Comparison of ENCODE assay signal across 8 cellular contexts in genomic region chr7:108525985-108526767, GRCh38. TPM values are rescaled to one million over a fixed set of nuclear protein-coding genes. Genes with fewer than 3 reads are reported as not detected.
A peak's percentile ranks its signal among the peaks of the same experiment; 100 is the strongest.
DNase-seq lines count a peak whose midpoint lies in the region; ATAC-seq and TF ChIP-seq lines count a peak whose summit lies in the region.

A gene with protein sequence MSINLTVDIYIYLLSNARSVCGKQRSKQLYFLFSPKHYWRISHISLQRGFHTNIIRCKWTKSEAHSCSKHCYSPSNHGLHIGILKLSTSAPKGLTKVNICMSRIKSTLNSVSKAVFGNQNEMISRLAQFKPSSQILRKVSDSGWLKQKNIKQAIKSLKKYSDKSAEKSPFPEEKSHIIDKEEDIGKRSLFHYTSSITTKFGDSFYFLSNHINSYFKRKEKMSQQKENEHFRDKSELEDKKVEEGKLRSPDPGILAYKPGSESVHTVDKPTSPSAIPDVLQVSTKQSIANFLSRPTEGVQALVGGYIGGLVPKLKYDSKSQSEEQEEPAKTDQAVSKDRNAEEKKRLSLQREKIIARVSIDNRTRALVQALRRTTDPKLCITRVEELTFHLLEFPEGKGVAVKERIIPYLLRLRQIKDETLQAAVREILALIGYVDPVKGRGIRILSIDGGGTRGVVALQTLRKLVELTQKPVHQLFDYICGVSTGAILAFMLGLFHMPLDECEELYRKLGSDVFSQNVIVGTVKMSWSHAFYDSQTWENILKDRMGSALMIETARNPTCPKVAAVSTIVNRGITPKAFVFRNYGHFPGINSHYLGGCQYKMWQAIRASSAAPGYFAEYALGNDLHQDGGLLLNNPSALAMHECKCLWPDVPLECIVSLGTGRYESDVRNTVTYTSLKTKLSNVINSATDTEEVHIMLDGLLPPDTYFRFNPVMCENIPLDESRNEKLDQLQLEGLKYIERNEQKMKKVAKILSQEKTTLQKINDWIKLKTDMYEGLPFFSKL (minus strand): TSS chr7:108526135. CDS start chr7:108515491, 10,644 bp downstream.

- ATAC-seq in HG02884 (IDR thresholded peaks at IDR 0.05; ENCODE audit: unreplicated experiment) (peak; percentile 90), heart right ventricle (peak; percentile 95 to 98 (median 96)), upper lobe of left lung (ENCODE audit: low FRiP score in 2 of 2) (peak; percentile 97 to 99)

- no peaks in the 10 kb centered on the region for H3K27me3 ChIP-seq in heart right ventricle
- H3K27me3 ChIP-seq in upper lobe of left lung, result no peaks in the 10 kb centered on the region

- intact Hi-C loops in heart right ventricle (cut with DNase I) (loop anchor here in 8 of 10 donors (1.0 to 5.0 kb wide), 4 partner anchors 41 to 46 kb away; partner anchors contain the start of genes DNAJB9 (in 7 of the 8) and THAP5 (in 7 of the 8)), posterior cingulate gyrus (cut with DNase I) (loop anchor here (1.0 kb wide), 1 partner anchor 43 kb away; the partner anchor contains the start of genes DNAJB9 and THAP5)

- H3K36me3 Mint-ChIP-seq in T-helper 1 cell treated with Interleukin-12 subunit alpha and Interleukin-12 subunit beta and Interleukin-4 antibody, amounts not matched to agents 30 μg/mL and 1 μg/mL, for 36 hours (ENCODE audit: low read depth), result peaks cover 3% of the 10 kb centered on the region

- no peaks in the 10 kb centered on the region for H3K9me3 Mint-ChIP-seq in T-helper 1 cell treated with Interleukin-12 subunit alpha and Interleukin-12 subunit beta and Interleukin-4 antibody, amounts not matched to agents 30 μg/mL and 1 μg/mL, for 36 hours

- in situ Hi-C loops in GM13977 (cut with MboI; ENCODE audit: low pct_unique_long_range_greater_than_20kb, low sequenced_read_pairs, unreplicated experiment), result no loop called here

- H3K36me3 ChIP-seq in heart right ventricle (no peaks in the 10 kb centered on the region), upper lobe of left lung (no peaks in the 10 kb centered on the region)

- H3K9me3 ChIP-seq in heart right ventricle (no peaks in the 10 kb centered on the region), upper lobe of left lung (no peaks in the 10 kb centered on the region)

- H3K4me3 ChIP-seq in heart right ventricle (peak within 1 kb of the TSS; percentile 62 to 80 (median 77)), upper lobe of left lung (peak within 1 kb of the TSS; percentile 63 to 69 (median 66))

- peaks cover 7 to 46% (median 32%) of the 10 kb centered on the region in 9 donors for H3K4me1 ChIP-seq in heart right ventricle
- peaks cover 23 to 35% (median 27%) of the 10 kb centered on the region in 4 donors for H3K4me1 ChIP-seq in upper lobe of left lung

- H3K4me1 Mint-ChIP-seq in T-helper 1 cell treated with Interleukin-12 subunit alpha and Interleukin-12 subunit beta and Interleukin-4 antibody, amounts not matched to agents 30 μg/mL and 1 μg/mL, for 36 hours (ENCODE audit: low read depth), result peaks cover 23% of the 10 kb centered on the region

- H3K27ac ChIP-seq in heart right ventricle (peak within 1 kb of the TSS; percentile 85 to 99 (median 96)), upper lobe of left lung (peak within 1 kb of the TSS; percentile 97 to 99 (median 99))

- peak in 2 of 4 donors; percentile 65 to 92 for TF ChIP-seq EP300 in upper lobe of left lung (IDR thresholded peaks at IDR 0.05)

- peak within 1 kb of the TSS; percentile 99 for H3K27ac Mint-ChIP-seq in T-helper 1 cell treated with Interleukin-12 subunit alpha and Interleukin-12 subunit beta and Interleukin-4 antibody, amounts not matched to agents 30 μg/mL and 1 μg/mL, for 36 hours

- no peak for TF ChIP-seq CTCF in GM13977 (IDR thresholded peaks at IDR 0.05; ENCODE audit: extremely low read depth, insufficient read depth, missing control alignments)
- peak in 2 of 9 donors; percentile 13 to 16 for TF ChIP-seq CTCF in heart right ventricle (IDR thresholded peaks at IDR 0.05)
- peak in 2 of 6 experiments; percentile 27 to 44 for TF ChIP-seq CTCF in upper lobe of left lung (IDR thresholded peaks at IDR 0.05)

- peak; percentile 93 for DNase-seq in GM13977 (ENCODE audit: low spot score)
- peak; percentile 98 for DNase-seq in NCI-H1694 (lab: John Stamatoyannopoulos, UW)
- peak; percentile 97 for DNase-seq in amniotic stem cell (lab: John Stamatoyannopoulos, UW)
- DNase-seq in heart right ventricle, result peak; percentile 100
- peak; percentile 100 for DNase-seq in posterior cingulate gyrus
- peak; percentile 100 for DNase-seq in upper lobe of left lung

- WGBS in heart right ventricle, 2 donors, result 0 to 1% methylated on average over 64 of the region's 64 CpGs
- WGBS in upper lobe of left lung, 2 donors, result 0% methylated on average over 9 to 56 of the region's 64 CpGs

- TF ChIP-seq POLR2A in upper lobe of left lung (IDR thresholded peaks at IDR 0.05), result peak; percentile 63 to 98 (median 91)

- peak within 1 kb of the TSS; percentile 94 for H3K4me3 Mint-ChIP-seq in T-helper 1 cell treated with Interleukin-12 subunit alpha and Interleukin-12 subunit beta and Interleukin-4 antibody, amounts not matched to agents 30 μg/mL and 1 μg/mL, for 36 hours

- H3K27me3 Mint-ChIP-seq in T-helper 1 cell treated with Interleukin-12 subunit alpha and Interleukin-12 subunit beta and Interleukin-4 antibody, amounts not matched to agents 30 μg/mL and 1 μg/mL, for 36 hours (ENCODE audit: low read depth), result peaks cover 5% of the 10 kb centered on the region

RNA-seq across cellular contexts. Expression of the gene that starts here (rescaled TPM):
- total RNA-seq in heart right ventricle (10 to 100 TPM; 26.9 to 39.9 (median 36.1) TPM), upper lobe of left lung (10 to 100 TPM in 5 of 6 donors, 1 to 10 TPM in 1; 6.5 to 39.1 (median 23.9) TPM)
- polyA plus RNA-seq in heart right ventricle, result 10 to 100 TPM; 13.2 to 29.1 TPM

Comparison
In these comparisons a context has a peak if more than half of its experiments do, and no peak if none do; other contexts are left out.
1. Peak in every context shown above with its lines: DNase-seq, ATAC-seq, H3K4me3 ChIP-seq and H3K27ac ChIP-seq.